ENCODE assay signal across 19 cellular contexts in the genomic region with DNA sequence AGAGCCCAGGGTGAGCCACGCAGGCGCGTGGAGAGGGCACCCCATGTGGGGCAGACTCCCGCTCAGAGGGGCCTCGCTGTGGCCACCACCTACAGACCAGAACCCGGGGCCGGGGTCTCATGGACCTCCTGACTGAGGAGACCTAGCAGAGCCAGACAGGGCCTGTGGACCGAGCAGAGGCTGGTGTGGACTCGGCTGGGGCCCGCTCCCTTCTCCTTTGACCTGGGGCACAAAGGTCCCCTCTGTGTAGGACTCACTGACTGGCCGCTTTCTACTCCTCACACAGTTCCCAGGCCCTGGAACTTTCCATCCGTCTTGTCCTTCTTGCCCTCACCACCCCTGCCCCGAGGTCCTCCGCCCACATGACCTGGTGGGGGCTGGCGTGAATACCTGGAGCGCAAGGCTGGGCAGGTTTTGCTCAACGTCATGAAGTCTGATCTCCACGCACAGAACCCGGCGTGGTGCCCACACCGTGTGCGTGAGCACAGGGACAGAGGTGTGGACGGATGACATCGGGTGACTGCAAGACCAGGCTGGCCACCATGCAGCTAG.
"Had no signal": no experiment of that assay in that cellular context is flagged by ENCODE, and none has a peak within 500 bp of the region (broad histone marks: within the 10 kb centered on the region; RNA-seq: fewer than 3 reads in every experiment).

No MANE protein-coding gene starts in this region.

- ATAC-seq: body of pancreas; naive thymus-derived CD4-positive, alpha-beta T cell; sciatic nerve; stimulated activated naive B cell treated with anti-CD40 and anti-IgM and Interleukin-4, amounts not matched to agents 10 μg/mL and 1 μg/mL and 100 μg/mL, for 72 hours; T-helper 17 cell had no signal

- H3K36me3 Mint-ChIP-seq: activated naive CD4-positive, alpha-beta T cell treated with anti-CD3 and anti-CD28 coated beads, Interleukin-2, amount 50 U/mL, for 24 hours; immature natural killer cell; naive thymus-derived CD4-positive, alpha-beta T cell had no signal

- H3K9me3 ChIP-seq: adrenal gland, body of pancreas, prostate gland, thyroid gland, uterus had no signal

- H3K4me3 ChIP-seq: adrenal gland, body of pancreas, coronary artery, prostate gland, thyroid gland, uterus had no signal

- DNase-seq: activated CD4-positive, alpha-beta memory T cell treated with anti-CD3 and anti-CD28 coated beads, Interleukin-2, amount 10 ng/mL, durations not matched to agents 7 days and 5 days; activated CD4-positive, alpha-beta T cell treated with anti-CD3 and anti-CD28 coated beads for 4 hours; activated effector memory CD4-positive, alpha-beta T cell treated with Interleukin-2 at 50 U/mL for 16 hours; activated T-cell treated with anti-CD3 and anti-CD28 coated beads, Interleukin-2, amount 50 U/mL, for 24 hours; adrenal gland; body of pancreas; central memory CD4-positive, alpha-beta T cell; immature natural killer cell; mammary epithelial cell; naive thymus-derived CD4-positive, alpha-beta T cell; occipital lobe; stimulated activated naive B cell treated with anti-CD40 and anti-IgM and Interleukin-4, amounts not matched to agents 10 μg/mL and 1 μg/mL and 100 μg/mL, for 72 hours; T-helper 17 cell; thyroid gland; uterus had no signal

- H3K9me3 Mint-ChIP-seq: activated CD4-positive, alpha-beta memory T cell treated with anti-CD3 and anti-CD28 coated beads, Interleukin-2, amount 10 ng/mL, durations not matched to agents 7 days and 5 days; activated naive CD4-positive, alpha-beta T cell treated with anti-CD3 and anti-CD28 coated beads, Interleukin-2, amount 50 U/mL, for 24 hours had no signal

- H3K4me1 Mint-ChIP-seq: activated naive CD4-positive, alpha-beta T cell treated with anti-CD3 and anti-CD28 coated beads, Interleukin-2, amount 50 U/mL, for 24 hours; immature natural killer cell had no signal

- H3K4me3 Mint-ChIP-seq: activated CD4-positive, alpha-beta memory T cell treated with anti-CD3 and anti-CD28 coated beads, Interleukin-2, amount 10 ng/mL, durations not matched to agents 7 days and 5 days; activated naive CD4-positive, alpha-beta T cell treated with anti-CD3 and anti-CD28 coated beads, Interleukin-2, amount 50 U/mL, for 24 hours; activated T-cell treated with anti-CD3 and anti-CD28 coated beads, Interleukin-2, amount 50 U/mL, for 24 hours; immature natural killer cell; stimulated activated naive B cell treated with anti-CD40 and anti-IgM and Interleukin-4, amounts not matched to agents 10 μg/mL and 1 μg/mL and 100 μg/mL, for 72 hours; T-helper 17 cell had no signal

- H3K27me3 Mint-ChIP-seq: activated CD4-positive, alpha-beta memory T cell treated with anti-CD3 and anti-CD28 coated beads, Interleukin-2, amount 10 ng/mL, durations not matched to agents 7 days and 5 days; activated naive CD4-positive, alpha-beta T cell treated with anti-CD3 and anti-CD28 coated beads, Interleukin-2, amount 50 U/mL, for 24 hours; naive thymus-derived CD4-positive, alpha-beta T cell; T-helper 17 cell had no signal

- H3K27ac Mint-ChIP-seq: activated CD4-positive, alpha-beta memory T cell treated with anti-CD3 and anti-CD28 coated beads, Interleukin-2, amount 10 ng/mL, durations not matched to agents 7 days and 5 days; activated naive CD4-positive, alpha-beta T cell treated with anti-CD3 and anti-CD28 coated beads, Interleukin-2, amount 50 U/mL, for 24 hours; activated T-cell treated with anti-CD3 and anti-CD28 coated beads, Interleukin-2, amount 50 U/mL, for 24 hours; immature natural killer cell; T-helper 17 cell had no signal

- H3K27ac ChIP-seq: adrenal gland, body of pancreas, coronary artery, prostate gland, thyroid gland, uterus had no signal

- H3K36me3 ChIP-seq: adrenal gland, prostate gland, thyroid gland, uterus had no signal

- H3K4me1 ChIP-seq: adrenal gland, body of pancreas, prostate gland, thyroid gland, uterus had no signal

- H3K27me3 ChIP-seq: thyroid gland, uterus had no signal
